In the genomic region with DNA sequence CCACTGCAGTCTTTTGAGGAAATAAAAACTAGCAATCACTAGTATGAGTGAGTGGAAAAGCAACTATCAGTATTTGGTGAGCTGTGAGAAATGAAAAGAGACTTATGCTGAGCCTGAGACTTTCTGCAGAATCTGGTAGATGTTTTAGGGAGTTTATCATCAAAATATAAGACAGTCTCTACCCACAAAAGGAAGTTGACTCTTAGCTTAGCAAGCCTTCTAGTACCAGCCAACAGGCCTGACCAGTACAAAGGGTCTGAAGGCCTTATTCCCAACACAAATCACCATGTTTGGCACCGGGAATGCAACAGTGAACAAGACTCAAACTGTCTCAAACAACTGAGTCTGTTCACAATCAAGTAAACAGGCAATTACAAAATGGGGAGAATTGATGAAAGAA, we compare ENCODE assay signal across 29 cellular contexts.
DNase-seq lines count a peak whose midpoint lies in the region; ATAC-seq and TF ChIP-seq lines count a peak whose summit lies in the region.
"Had no signal": no experiment of that assay in that cellular context is flagged by ENCODE, and none has a peak within 500 bp of the region (broad histone marks: within the 10 kb centered on the region; RNA-seq: fewer than 3 reads in every experiment).

No MANE protein-coding gene starts in this region.

- H2BK15ac ChIP-seq in IMR-90 (ENCODE audit: low read depth, low read length) (peak overlapping the region; percentile 64; the same call in 1 of the 3 replicates), mesendoderm (replicated peaks; ENCODE audit: low read depth) (no peak overlapping the region)

- H3K4me2 ChIP-seq in IMR-90 (ENCODE audit: low read depth, low read length) (no peak overlapping the region), mesendoderm (ENCODE audit: low read length) (no peak overlapping the region)

- H3K23ac ChIP-seq in IMR-90 (ENCODE audit: low read depth, low read length) (peak overlapping the region; percentile 62; the same call in 1 of the 2 replicates), mesendoderm (ENCODE audit: low read length) (no peak overlapping the region)

- H4K5ac ChIP-seq in IMR-90 (ENCODE audit: low read depth, low read length): peak overlapping the region; percentile 2; the same call in 1 of the 2 replicates
- no peak overlapping the region for H4K5ac ChIP-seq in mesendoderm (ENCODE audit: low read length)

- H3K27me3 ChIP-seq in IMR-90 (ENCODE audit: control insufficient read depth, insufficient read depth, low read length) (no peaks in the 10 kb centered on the region), sigmoid colon (no peaks in the 10 kb centered on the region), mesendoderm (ENCODE audit: insufficient read depth, low read length, poor library complexity) (no peaks in the 10 kb centered on the region)
- H3K27me3 ChIP-seq: colonic mucosa, transverse colon had no signal

- CTCF ChIA-PET in IMR-90 (lab: Yijun Ruan, JAX): no interaction called here

- H4K8ac ChIP-seq in IMR-90 (ENCODE audit: low read depth in 2 of 2, low read length in 2 of 2): peak overlapping the region; percentile 7 to 83; a peak in 2 of 4 replicates
- H4K8ac ChIP-seq in mesendoderm (ENCODE audit: low read depth, low read length): no peak overlapping the region

- H3K9ac ChIP-seq in IMR-90 (ENCODE audit: low read depth, low read length) (no peak overlapping the region), mesendoderm (ENCODE audit: low read length) (no peak overlapping the region)

- peak overlapping the region; percentile 14; the same call in 1 of the 2 replicates for H3K4ac ChIP-seq in IMR-90 (ENCODE audit: low read depth, low read length)
- no peak overlapping the region for H3K4ac ChIP-seq in mesendoderm (ENCODE audit: low read depth, low read length)

- H4K91ac ChIP-seq in IMR-90 (ENCODE audit: insufficient read depth, low read depth, low read length): no peak overlapping the region; the same call in 1 of the 2 replicates

- H2BK5ac ChIP-seq in IMR-90 (ENCODE audit: low read depth, low read length, poor library complexity, severe bottlenecking) (peak overlapping the region; percentile 85), mesendoderm (ENCODE audit: low read length) (no peak overlapping the region)

- H2BK120ac ChIP-seq in IMR-90 (ENCODE audit: low read depth, low read length): peak overlapping the region; percentile 57; the same call in 1 of the 2 replicates
- no peak overlapping the region for H2BK120ac ChIP-seq in mesendoderm (ENCODE audit: low read depth, low read length)

- H3K4me3 ChIP-seq in IMR-90 (ENCODE audit: insufficient read depth, low read depth, low read length): no peak overlapping the region
- no peak overlapping the region for H3K4me3 ChIP-seq in fibroblast of mammary gland (ENCODE audit: control insufficient read depth, low read depth, low read length)
- H3K4me3 ChIP-seq in sigmoid colon: no peak overlapping the region
- no peak overlapping the region for H3K4me3 ChIP-seq in mesendoderm (ENCODE audit: low read length)
- H3K4me3 ChIP-seq: colonic mucosa, left ventricle myocardium inferior, psoas muscle, transverse colon had no signal

- H3K9me1 ChIP-seq in IMR-90 (ENCODE audit: insufficient read depth, low read length): no peaks in the 10 kb centered on the region; the same call in 1 of the 2 replicates

- no peak for TF ChIP-seq EP300 in sigmoid colon (IDR thresholded peaks at IDR 0.05)

- H3K18ac ChIP-seq in IMR-90 (ENCODE audit: low read depth, low read length) (peak overlapping the region; percentile 1; the same call in 1 of the 2 replicates), mesendoderm (ENCODE audit: low read length) (no peak overlapping the region)

- POLR2A ChIA-PET in IMR-90 (lab: Charles Lee; ENCODE audit: unreplicated experiment): no interaction called here

- WGBS in IMR-90 (ENCODE audit: extremely low coverage in 2 of 2, insufficient read length in 1 of 2), 2 experiments: no CpG with 5 or more reads among the region's 1 CpG
- 86 to 94% methylated on average over 1 of the region's 1 CpG for WGBS in sigmoid colon, 2 donors
- WGBS in mesendoderm (ENCODE audit: extremely low coverage, insufficient coverage, low lambda C conversion rate): no CpG with 5 or more reads among the region's 1 CpG

- TF ChIP-seq POLR2A in IMR-90 (IDR thresholded peaks at IDR 0.05; ENCODE audit: low read depth, low read length): no peak
- TF ChIP-seq POLR2A in sigmoid colon (IDR thresholded peaks at IDR 0.05): no peak

- no peak for TF ChIP-seq RAD21 in IMR-90 (IDR thresholded peaks at IDR 0.05; ENCODE audit: low read length)

- H2AK5ac ChIP-seq in IMR-90 (ENCODE audit: low read depth, low read length): no peak overlapping the region
- H2AK5ac ChIP-seq in mesendoderm (ENCODE audit: low read length): no peak overlapping the region

- H3K9me3 ChIP-seq in IMR-90 (ENCODE audit: control insufficient read depth, insufficient read depth, low read length): no peaks in the 10 kb centered on the region
- H3K9me3 ChIP-seq in sigmoid colon: no peaks in the 10 kb centered on the region
- H3K9me3 ChIP-seq: Caco-2, colonic mucosa, left ventricle myocardium inferior, psoas muscle, transverse colon had no signal

- dilution Hi-C loops in IMR-90 (cut with HindIII; ENCODE audit: low sequenced_read_pairs, unreplicated experiment): no loop called here

- H2AK9ac ChIP-seq in IMR-90 (replicated peaks; ENCODE audit: low read depth, low read length, poor library complexity): no peak overlapping the region

- H3K79me1 ChIP-seq in IMR-90 (ENCODE audit: low read depth in 1 of 2, low read length in 2 of 2): no peaks in the 10 kb centered on the region; a peak in 1 of 4 replicates
- no peaks in the 10 kb centered on the region for H3K79me1 ChIP-seq in mesendoderm (ENCODE audit: low read length)

- H2AFZ ChIP-seq in IMR-90 (replicated peaks; ENCODE audit: low read length, poor library complexity): no peak overlapping the region

- no peak overlapping the region for H3K27ac ChIP-seq in IMR-90 (ENCODE audit: insufficient read depth, low read length)
- H3K27ac ChIP-seq in sigmoid colon: peak overlapping the region; percentile 2 to 15 (median 6)
- no peak overlapping the region for H3K27ac ChIP-seq in mesendoderm (ENCODE audit: low read depth, low read length)
- H3K27ac ChIP-seq: C4-2B, colonic mucosa, left ventricle myocardium inferior, psoas muscle had no signal

- peak; percentile 45 for ATAC-seq in IMR-90 (ENCODE audit: low read depth)
- ATAC-seq in HG03354 (IDR thresholded peaks at IDR 0.05; ENCODE audit: poor library complexity, severe bottlenecking, unreplicated experiment): no peak
- ATAC-seq: psoas muscle, WTC11 had no signal

- peak overlapping the region; percentile 84; the same call in 1 of the 2 replicates for H3K14ac ChIP-seq in IMR-90 (replicated peaks; ENCODE audit: low read depth, low read length)

- in situ Hi-C loops in IMR-90 (cut with MboI; ENCODE audit: low sequenced_read_pairs) (no loop called here), GM13976 (cut with MboI; ENCODE audit: low sequenced_read_pairs, unreplicated experiment) (no loop called here)

- DNase-seq in AG20443 (ENCODE audit: low spot score) (peak; percentile 30), IMR-90 (peak; percentile 65), fibroblast of mammary gland (ENCODE audit: low read depth) (peak; percentile 85), sigmoid colon (no peak), NCI-H345 treated with DMSO at 0.1 percent for 48 hours (lab: John Stamatoyannopoulos, UW; ENCODE audit: unreplicated experiment) (no peak), GM13976 (ENCODE audit: low spot score) (no peak), mesendoderm (no peak)
- DNase-seq: activated naive CD4-positive, alpha-beta T cell treated with anti-CD3 and anti-CD28 coated beads, Interleukin-2, amount 10 ng/mL, durations not matched to agents 7 days and 5 days; Caco-2; colonic mucosa; effector CD8-positive, alpha-beta T cell; erythroblast; H7; hypothalamus; left ventricle myocardium inferior; naive B cell; NCI-H1092; NCI-H1694 treated with DMSO at 0.1 percent for 48 hours; NCI-H2171 treated with DMSO at 0.1 percent for 48 hours; NCI-H526; nucleus accumbens; psoas muscle; SHP77 treated with DMSO at 0.1 percent for 48 hours; SW 1271; T1000; transverse colon had no signal

- TF ChIP-seq CTCF in IMR-90 (conservative IDR thresholded peaks at IDR 0.05; ENCODE audit: low read depth, low read length) (no peak), fibroblast of mammary gland (conservative IDR thresholded peaks at IDR 0.05; ENCODE audit: control insufficient read depth, insufficient read depth, low read depth, low read length) (no peak), sigmoid colon (IDR thresholded peaks at IDR 0.05) (no peak), GM13976 (IDR thresholded peaks at IDR 0.05; ENCODE audit: borderline replicate concordance, control extremely low read depth, extremely low read depth, insufficient read depth, missing control alignments) (no peak)

- no peaks in the 10 kb centered on the region for H4K20me1 ChIP-seq in IMR-90 (ENCODE audit: insufficient read depth, low read length)

- BruUV-seq in IMR-90 (replicated peaks; lab: Mats Ljungman, UMichigan): no TSS peak

- peaks cover 4% of the 10 kb centered on the region; the same call in 1 of the 2 replicates for H3K4me1 ChIP-seq in IMR-90 (ENCODE audit: control insufficient read depth, insufficient read depth, low read length)
- H3K4me1 ChIP-seq in sigmoid colon: peaks cover 0 to 61% (median 48%) of the 10 kb centered on the region in 4 donors
- H3K4me1 ChIP-seq in mesendoderm (ENCODE audit: control insufficient read depth, low read depth, low read length): peaks cover 4% of the 10 kb centered on the region
- H3K4me1 ChIP-seq: Caco-2, colonic mucosa, psoas muscle had no signal

- intact Hi-C loops in IMR-90 (cut with micrococcal nuclease): no loop called here
- intact Hi-C loops in sigmoid colon (cut with DNase I): no loop called here

- no peak overlapping the region for H3K56ac ChIP-seq in IMR-90 (ENCODE audit: extremely low read depth, insufficient read depth, low read length)
- no peak overlapping the region for H3K56ac ChIP-seq in mesendoderm (ENCODE audit: low read length)

- H3K79me2 ChIP-seq in mesendoderm (ENCODE audit: control insufficient read depth, insufficient read depth, low read length): no peaks in the 10 kb centered on the region

- peak overlapping the region; percentile 69; the same call in 1 of the 2 replicates for H2BK20ac ChIP-seq in IMR-90 (ENCODE audit: low read depth, low read length)

- H3K36me3 ChIP-seq in IMR-90 (ENCODE audit: control insufficient read depth, insufficient read depth, low read length): no peaks in the 10 kb centered on the region
- H3K36me3 ChIP-seq in sigmoid colon: no peaks in the 10 kb centered on the region
- no peaks in the 10 kb centered on the region for H3K36me3 ChIP-seq in mesendoderm (ENCODE audit: control insufficient read depth, insufficient read depth, low read length)
- H3K36me3 ChIP-seq: colonic mucosa, left ventricle myocardium inferior, transverse colon had no signal

TF ChIP-seq in IMR-90, 13 proteins besides CTCF, POLR2A, EP300 and RAD21 (continues in another document):
- TF ChIP-seq MAFK (IDR thresholded peaks at IDR 0.05; ENCODE audit: low read depth, low read length): 0 out of 2 replicates have a peak, but pooled peaks have one; percentile 7

Comparison
In these comparisons a context has a peak if more than half of its experiments do, and no peak if none do; other contexts are left out.
1. DNase-seq: peak in AG20443 (single experiment), IMR-90 (single experiment) and fibroblast of mammary gland (single experiment); none in sigmoid colon (single experiment), NCI-H345 treated with DMSO at 0.1 percent for 48 hours (single experiment), GM13976 (single experiment) and mesendoderm (single experiment).
2. H3K27ac ChIP-seq: peak in sigmoid colon (4 of 4); none in IMR-90 (single experiment) and mesendoderm (single experiment).